In genomic region chr15:89665449-89666146, GRCh38 we compare ENCODE assay signal across 8 cellular contexts. TPM values are rescaled to one million over a fixed set of nuclear protein-coding genes. Genes with fewer than 3 reads are reported as not detected.
DNase-seq lines count a peak whose midpoint lies in the region; ATAC-seq and TF ChIP-seq lines count a peak whose summit lies in the region.

No MANE protein-coding gene starts in this region.

- TF ChIP-seq CTCF in Peyer's patch (IDR thresholded peaks at IDR 0.05), result no peak

- no peaks in the 10 kb centered on the region for H3K36me3 ChIP-seq in Peyer's patch

- peak overlapping the region; percentile 20 to 56 (median 42) for H3K4me3 ChIP-seq in Peyer's patch
- peak overlapping the region; percentile 6 for H3K4me3 ChIP-seq in mononuclear cell (ENCODE audit: low read length)

- H3K27me3 ChIP-seq in Peyer's patch (no peaks in the 10 kb centered on the region), mononuclear cell (ENCODE audit: insufficient read depth, low read length) (peaks cover 9% of the 10 kb centered on the region)

- H3K9me3 ChIP-seq in Peyer's patch (no peaks in the 10 kb centered on the region), mononuclear cell (ENCODE audit: low read depth, low read length) (no peaks in the 10 kb centered on the region)

- peak overlapping the region; percentile 55 to 68 (median 66) for H3K27ac ChIP-seq in Peyer's patch

- TF ChIP-seq POLR2A in Peyer's patch (IDR thresholded peaks at IDR 0.05) (peak in 1 of 2 donors; percentile 16), erythroblast (IDR thresholded peaks at IDR 0.05; ENCODE audit: low read length) (no peak)

- ATAC-seq in HG03378 (IDR thresholded peaks at IDR 0.05; ENCODE audit: unreplicated experiment) (no peak), GM19463 (IDR thresholded peaks at IDR 0.05; ENCODE audit: unreplicated experiment) (no peak), HG03342 (IDR thresholded peaks at IDR 0.05; ENCODE audit: unreplicated experiment) (no peak)

- H3K4me1 ChIP-seq in Peyer's patch (peaks cover 0 to 3% (median 0%) of the 10 kb centered on the region in 4 donors), mononuclear cell (ENCODE audit: insufficient read depth, low read length) (no peaks in the 10 kb centered on the region)

- DNase-seq in activated CD8-positive, alpha-beta memory T cell treated with anti-CD3 and anti-CD28 coated beads, Interleukin-2, amount 50 U/mL, for 48 hours, result peak; percentile 63
- no peak for DNase-seq in activated CD8-positive, alpha-beta memory T cell treated with anti-CD3 and anti-CD28 coated beads, Interleukin-2, amount 50 U/mL, for 4 hours
- DNase-seq in Peyer's patch, result peak in 2 of 3 donors; percentile 66 to 67
- peak; percentile 22 to 32 for DNase-seq in erythroblast (lab: John Stamatoyannopoulos, UW)

RNA-seq across cellular contexts. Expression of gene KIF7, which starts 10.3 kb away (rescaled TPM):
- total RNA-seq in Peyer's patch (10 to 100 TPM in 1 of 4 donors, 1 to 10 TPM in 3; 1.1 to 13.2 (median 2.3) TPM), mononuclear cell (0.21 TPM)

RNA-seq across cellular contexts. Expression of gene PLIN1, which starts 13.6 kb away (rescaled TPM):
- total RNA-seq in Peyer's patch (10 to 100 TPM in 1 of 4 donors, 1 to 10 TPM in 2, not detected in 1; 7.5 to 10.1 (median 8.9) TPM), mononuclear cell (under 0.01 TPM)

RNA-seq across cellular contexts. Expression of gene PEX11A, which starts 25.0 kb away (rescaled TPM):
- total RNA-seq in Peyer's patch (10 to 100 TPM in 3 of 4 donors, 1 to 10 TPM in 1; 4.1 to 50.8 (median 15.7) TPM), mononuclear cell (0.42 TPM)

RNA-seq across cellular contexts. Expression of gene WDR93, which starts 25.0 kb away (rescaled TPM):
- total RNA-seq in Peyer's patch (1 to 10 TPM in 1 of 4 donors, not detected in 3; 1.0 TPM), mononuclear cell (not detected)
